Comparison of ENCODE assay signal across 10 cellular contexts in genomic region chr16:2124377-2124693, GRCh38. TPM values are rescaled to one million over a fixed set of nuclear protein-coding genes. Genes with fewer than 3 reads are reported as not detected.
DNase-seq lines count a peak whose midpoint lies in the region; ATAC-seq and TF ChIP-seq lines count a peak whose summit lies in the region.
"Not testable (repeated sequence)": the region's sequence is repeated elsewhere in the genome, so short reads cannot be mapped to it uniquely, and the experiment has no call there.
"Had no signal": no experiment of that assay in that cellular context is flagged by ENCODE, and none has a peak within 500 bp of the region (broad histone marks: within the 10 kb centered on the region; RNA-seq: fewer than 3 reads in every experiment).

No MANE protein-coding gene starts in this region.

- not testable (repeated sequence) for H2AFZ ChIP-seq in trophoblast cell (ENCODE audit: insufficient read depth, low read length, poor library complexity)

- H3K9me3 ChIP-seq in HUES64 (ENCODE audit: insufficient read depth, low read depth, low read length); right lobe of liver; trophoblast cell (ENCODE audit: insufficient read depth, low read depth, low read length); thoracic aorta: not testable (repeated sequence)

- H3K27ac ChIP-seq in HUES64 (ENCODE audit: low read depth, low read length): peak overlapping the region; percentile 90
- H3K27ac ChIP-seq in dorsolateral prefrontal cortex: peak overlapping the region; percentile 59 to 98 (median 95)
- peak overlapping the region; percentile 53 to 70 (median 56) for H3K27ac ChIP-seq in right lobe of liver
- peak overlapping the region; percentile 91 for H3K27ac ChIP-seq in trophoblast cell (ENCODE audit: low read depth, low read length)
- H3K27ac ChIP-seq in thoracic aorta: peak overlapping the region; percentile 95 to 100

- peak overlapping the region; percentile 94 for H2BK12ac ChIP-seq in trophoblast cell (ENCODE audit: low read length)

- not testable (repeated sequence) for H3K23ac ChIP-seq in trophoblast cell (ENCODE audit: low read length)

- peak overlapping the region; percentile 60 for H3K9ac ChIP-seq in HUES64 (ENCODE audit: low read depth, low read length)
- H3K9ac ChIP-seq in trophoblast cell (ENCODE audit: low read length): not testable (repeated sequence)

- TF ChIP-seq POLR2A in right lobe of liver (IDR thresholded peaks at IDR 0.05): not testable (repeated sequence)

- peak; percentile 3 for ATAC-seq in Right ventricle myocardium superior (ENCODE audit: poor library complexity)
- not testable (repeated sequence) for ATAC-seq in right lobe of liver; thoracic aorta (ENCODE audit: insufficient number of reproducible peaks, low FRiP score, low read depth)

- not testable (repeated sequence) for H3K36me3 ChIP-seq in HUES64 (ENCODE audit: insufficient read depth, low read length); right lobe of liver; trophoblast cell (ENCODE audit: control insufficient read depth in 1 of 2, insufficient read depth in 2 of 2, low read length in 2 of 2); thoracic aorta

- TF ChIP-seq CTCF in AG09309 (IDR thresholded peaks at IDR 0.05; ENCODE audit: control insufficient read depth, insufficient read depth, low read depth, low read length, missing control alignments); WI38 (IDR thresholded peaks at IDR 0.05; ENCODE audit: low read depth, low read length); dorsolateral prefrontal cortex (IDR thresholded peaks at IDR 0.05 in 54 of 56, conservative IDR thresholded peaks at IDR 0.05 in 2 of 56; ENCODE audit: low read depth in 1 of 56, partially characterized antibody in 56 of 56); right lobe of liver (IDR thresholded peaks at IDR 0.05); thoracic aorta (IDR thresholded peaks at IDR 0.05): not testable (repeated sequence)

- WGBS in HUES64: 61% methylated on average over 11 of the region's 11 CpGs
- WGBS in right lobe of liver (ENCODE audit: insufficient coverage, low coverage, low lambda C conversion rate, missing lambda C conversion rate): 35% methylated on average over 4 of the region's 11 CpGs
- WGBS in trophoblast cell (ENCODE audit: extremely low coverage, insufficient coverage, insufficient read length): no CpG with 5 or more reads among the region's 11 CpGs

- not testable (repeated sequence) for H3K4me2 ChIP-seq in trophoblast cell (ENCODE audit: low read length)

- DNase-seq in AG09309 (ENCODE audit: low read depth); dorsolateral prefrontal cortex; Right ventricle myocardium superior; right lobe of liver; trophoblast cell; thoracic aorta (ENCODE audit: low spot score): not testable (repeated sequence)

- H3K14ac ChIP-seq in trophoblast cell (ENCODE audit: low read length): peak overlapping the region; percentile 75

- not testable (repeated sequence) for H3K4me1 ChIP-seq in HUES64 (ENCODE audit: insufficient read depth, low read length); right lobe of liver
- peaks cover 31 to 36% of the 10 kb centered on the region in 2 experiments for H3K4me1 ChIP-seq in trophoblast cell (ENCODE audit: control insufficient read depth in 1 of 2, insufficient read depth in 2 of 2, low read length in 2 of 2)
- peaks cover 34 to 81% of the 10 kb centered on the region in 2 donors for H3K4me1 ChIP-seq in thoracic aorta (ENCODE audit: control insufficient read depth in 1 of 2, low read depth in 2 of 2)

- peak overlapping the region; percentile 14 for H3K4me3 ChIP-seq in AG09309 (ENCODE audit: control insufficient read depth, low read depth, low read length)
- not testable (repeated sequence) for H3K4me3 ChIP-seq in HUES64 (ENCODE audit: low read length); right lobe of liver; trophoblast cell (ENCODE audit: low read depth, low read length)
- peak overlapping the region; percentile 44 for H3K4me3 ChIP-seq in WI38 (ENCODE audit: low read depth, low read length)
- H3K4me3 ChIP-seq in dorsolateral prefrontal cortex: peak overlapping the region in 54 of 59 donors; percentile 22 to 61 (median 44)
- H3K4me3 ChIP-seq in thoracic aorta: peak overlapping the region; percentile 73

- peak overlapping the region; percentile 41 for H4K8ac ChIP-seq in trophoblast cell (ENCODE audit: low read depth, low read length)

- not testable (repeated sequence) for H4K12ac ChIP-seq in trophoblast cell (ENCODE audit: low read depth, low read length)

- peak overlapping the region; percentile 79 for H4K91ac ChIP-seq in trophoblast cell (ENCODE audit: low read depth, low read length)

- peaks cover 23% of the 10 kb centered on the region for H3K79me1 ChIP-seq in trophoblast cell (ENCODE audit: low read length)

- intact Hi-C loops in dorsolateral prefrontal cortex (cut with DNase I); Right ventricle myocardium superior (cut with DNase I); right lobe of liver (cut with DNase I): not testable (repeated sequence)

- H3K18ac ChIP-seq in trophoblast cell (ENCODE audit: low read length): peak overlapping the region; percentile 66

- H2BK120ac ChIP-seq in trophoblast cell (ENCODE audit: insufficient read depth, low read length, poor library complexity): peak overlapping the region; percentile 89

- not testable (repeated sequence) for H3K4ac ChIP-seq in trophoblast cell (ENCODE audit: low read depth, low read length)

- H3K27me3 ChIP-seq in HUES64 (ENCODE audit: insufficient read depth, low read length); dorsolateral prefrontal cortex; right lobe of liver; trophoblast cell (ENCODE audit: insufficient read depth, low read length); thoracic aorta (replicated peaks; ENCODE audit: insufficient read depth): not testable (repeated sequence)

- H2AK5ac ChIP-seq in trophoblast cell (ENCODE audit: low read length): not testable (repeated sequence)

- H2BK5ac ChIP-seq in trophoblast cell (ENCODE audit: low read depth, low read length, poor library complexity): peak overlapping the region; percentile 52

- peaks cover 13% of the 10 kb centered on the region for H3K79me2 ChIP-seq in trophoblast cell (ENCODE audit: control insufficient read depth, insufficient read depth, low read length, poor library complexity)

RNA-seq across cellular contexts. Expression of gene PKD1, which starts 11.4 kb away (rescaled TPM):
- 20.3 TPM for polyA plus RNA-seq in HUES64 (2013, experiment 1 of 2)
- polyA plus RNA-seq in HUES64 (2013, experiment 2 of 2): 21.6 TPM
- total RNA-seq in dorsolateral prefrontal cortex (100 to 1,000 TPM; 194 to 567 (median 327) TPM), Right ventricle myocardium superior (82.8 TPM), right lobe of liver (10 to 100 TPM; 28.5 to 58.2 (median 42.8) TPM), thoracic aorta (1,000 to 10,000 TPM in 1 of 2 donors, 100 to 1,000 TPM in 1; 838 to 1,071 TPM)
- 23.3 and 23.8 TPM in 2 replicates for polyA plus RNA-seq in trophoblast cell (2013)

RNA-seq across cellular contexts. Expression of gene RAB26, which starts 24.1 kb away (rescaled TPM):
- 2.6 TPM for polyA plus RNA-seq in HUES64 (2013, experiment 1 of 2)
- 2.7 TPM for polyA plus RNA-seq in HUES64 (2013, experiment 2 of 2)
- total RNA-seq in dorsolateral prefrontal cortex (10 to 100 TPM; 19.4 to 82.0 (median 54.8) TPM), Right ventricle myocardium superior (0.43 TPM), right lobe of liver (10 to 100 TPM in 3 of 6 experiments, 1 to 10 TPM in 3; 3.8 to 14.6 (median 8.7) TPM), thoracic aorta (not detected)
- 0.60 and 0.65 TPM in 2 replicates for polyA plus RNA-seq in trophoblast cell (2013)
- total RNA-seq: activated naive CD4-positive, alpha-beta T cell treated with anti-CD3 and anti-CD28 coated beads for 36 hours; naive thymus-derived CD8-positive, alpha-beta T cell had no signal

RNA-seq across cellular contexts. Expression of gene TRAF7, which starts 31.2 kb away (rescaled TPM):
- 59.5 TPM for polyA plus RNA-seq in HUES64 (2013, experiment 1 of 2)
- 62.1 TPM for polyA plus RNA-seq in HUES64 (2013, experiment 2 of 2)
- total RNA-seq in dorsolateral prefrontal cortex: 10 to 100 TPM; 26.2 to 67.2 (median 41.0) TPM
- 23.4 TPM for total RNA-seq in Right ventricle myocardium superior
- total RNA-seq in right lobe of liver: 10 to 100 TPM; 40.9 to 56.2 (median 46.2) TPM
- 109 and 111 TPM in 2 replicates for polyA plus RNA-seq in trophoblast cell (2013)
- total RNA-seq in thoracic aorta: 10 to 100 TPM; 34.1 to 54.8 TPM
